ENCODE assay signal across 8 cellular contexts in genomic region chr10:102461187-102462054, GRCh38. TPM values are rescaled to one million over a fixed set of nuclear protein-coding genes. Genes with fewer than 3 reads are reported as not detected.
DNase-seq lines count a peak whose midpoint lies in the region; ATAC-seq and TF ChIP-seq lines count a peak whose summit lies in the region.

No MANE protein-coding gene starts in this region.

- WGBS in trophoblast cell (ENCODE audit: extremely low coverage, insufficient coverage, insufficient read length) = no CpG with 5 or more reads among the region's 54 CpGs
- WGBS in transverse colon (ENCODE audit: low coverage in 1 of 2), 2 donors = 4% methylated on average over 52 of the region's 54 CpGs; no CpG with 5 or more reads in 1 of the 2 donors

- peak overlapping the region; percentile 89 for H3K4me3 Mint-ChIP-seq in HFFc6
- peak overlapping the region; percentile 96 for H3K4me3 Mint-ChIP-seq in activated naive CD8-positive, alpha-beta T cell treated with anti-CD3 and anti-CD28 coated beads, Interleukin-2, amount 10 ng/mL, durations not matched to agents 7 days and 5 days

- H3K27ac Mint-ChIP-seq in HFFc6 = no peak overlapping the region
- H3K27ac Mint-ChIP-seq in activated naive CD8-positive, alpha-beta T cell treated with anti-CD3 and anti-CD28 coated beads, Interleukin-2, amount 10 ng/mL, durations not matched to agents 7 days and 5 days = peak overlapping the region; percentile 84

- H3K23ac ChIP-seq in trophoblast cell (ENCODE audit: low read length) = no peak overlapping the region

- DNase-seq in GF-D8 (lab: John Stamatoyannopoulos, UW) = peak; percentile 65
- peak; percentile 60 for DNase-seq in HFFc6
- DNase-seq in NCI-H1092 treated with DMSO at 0.1 percent for 48 hours (lab: John Stamatoyannopoulos, UW) = peak; percentile 86
- DNase-seq in SKM-1 treated with dmso at 0.1 percent for 144 hours (lab: John Stamatoyannopoulos, UW; ENCODE audit: unreplicated experiment) = peak; percentile 85
- DNase-seq in activated naive CD8-positive, alpha-beta T cell treated with anti-CD3 and anti-CD28 coated beads, Interleukin-2, amount 10 ng/mL, durations not matched to agents 7 days and 5 days = peak; percentile 94
- peak; percentile 96 for DNase-seq in Right ventricle myocardium superior
- DNase-seq in trophoblast cell = peak; percentile 98 to 99
- peak; percentile 97 for DNase-seq in transverse colon

- no peak overlapping the region for H2AK5ac ChIP-seq in trophoblast cell (ENCODE audit: low read length)

- in situ Hi-C loops in transverse colon (cut with MboI; ENCODE audit: low pct_ligation_motif_present in 1 of 4, low pct_unique_long_range_greater_than_20kb in 1 of 4, low sequenced_read_pairs in 3 of 4) = no loop called here

- H3K18ac ChIP-seq in trophoblast cell (ENCODE audit: low read length) = no peak overlapping the region

- peak overlapping the region; percentile 98 for H4K8ac ChIP-seq in trophoblast cell (ENCODE audit: low read depth, low read length)

- POLR2A ChIA-PET in activated naive CD8-positive, alpha-beta T cell treated with anti-CD3 and anti-CD28 coated beads, Interleukin-2, amount 10 ng/mL, durations not matched to agents 7 days and 5 days (lab: Charles Lee) = interaction anchor here (0.6 to 3.7 kb wide), 14 partner anchors 10 to 309 kb away, joined by 3 to 62 read pairs (median 3); partner anchors contain the start of genes C10orf95, CUEDC2, FBXL15 and NFKB2

- no peaks in the 10 kb centered on the region for H3K36me3 Mint-ChIP-seq in HFFc6 (ENCODE audit: low read depth)
- H3K36me3 Mint-ChIP-seq in activated naive CD8-positive, alpha-beta T cell treated with anti-CD3 and anti-CD28 coated beads, Interleukin-2, amount 10 ng/mL, durations not matched to agents 7 days and 5 days = peaks cover 6% of the 10 kb centered on the region

- peak overlapping the region; percentile 38 for H3K4ac ChIP-seq in trophoblast cell (ENCODE audit: low read depth, low read length)

- peak overlapping the region; percentile 87 for H4K91ac ChIP-seq in trophoblast cell (ENCODE audit: low read depth, low read length)

- H3K4me1 ChIP-seq in trophoblast cell (ENCODE audit: control insufficient read depth in 1 of 2, insufficient read depth in 2 of 2, low read length in 2 of 2) = peaks cover 11 to 19% of the 10 kb centered on the region in 2 experiments
- H3K4me1 ChIP-seq in transverse colon = peaks cover 11 to 30% (median 21%) of the 10 kb centered on the region in 4 donors

- H3K4me2 ChIP-seq in trophoblast cell (ENCODE audit: low read length) = peak overlapping the region; percentile 95

- no peaks in the 10 kb centered on the region for H3K36me3 ChIP-seq in trophoblast cell (ENCODE audit: control insufficient read depth in 1 of 2, insufficient read depth in 2 of 2, low read length in 2 of 2)
- no peaks in the 10 kb centered on the region for H3K36me3 ChIP-seq in transverse colon

- no peaks in the 10 kb centered on the region for H3K9me3 Mint-ChIP-seq in HFFc6
- H3K9me3 Mint-ChIP-seq in activated naive CD8-positive, alpha-beta T cell treated with anti-CD3 and anti-CD28 coated beads, Interleukin-2, amount 10 ng/mL, durations not matched to agents 7 days and 5 days = no peaks in the 10 kb centered on the region

- peak overlapping the region; percentile 74 for H2BK120ac ChIP-seq in trophoblast cell (ENCODE audit: insufficient read depth, low read length, poor library complexity)

- peak overlapping the region; percentile 2 for H3K27ac ChIP-seq in trophoblast cell (ENCODE audit: low read depth, low read length)
- peak overlapping the region; percentile 23 to 47 (median 37) for H3K27ac ChIP-seq in transverse colon

- intact Hi-C loops in Right ventricle myocardium superior (cut with DNase I) (no loop called here), transverse colon (cut with DNase I; ENCODE audit: low total_unique reads) (no loop called here)

- no peaks in the 10 kb centered on the region for H3K27me3 ChIP-seq in trophoblast cell (ENCODE audit: insufficient read depth, low read length)
- no peaks in the 10 kb centered on the region for H3K27me3 ChIP-seq in transverse colon

- H3K9ac ChIP-seq in trophoblast cell (ENCODE audit: low read length) = peak overlapping the region; percentile 21

- TF ChIP-seq CTCF in HFFc6 (IDR thresholded peaks at IDR 0.05) = no peak
- no peak for TF ChIP-seq CTCF in transverse colon (IDR thresholded peaks at IDR 0.05)

- peaks cover 9% of the 10 kb centered on the region for H3K27me3 Mint-ChIP-seq in HFFc6 (ENCODE audit: insufficient read depth)
- no peaks in the 10 kb centered on the region for H3K27me3 Mint-ChIP-seq in activated naive CD8-positive, alpha-beta T cell treated with anti-CD3 and anti-CD28 coated beads, Interleukin-2, amount 10 ng/mL, durations not matched to agents 7 days and 5 days

- H2AFZ ChIP-seq in trophoblast cell (ENCODE audit: insufficient read depth, low read length, poor library complexity) = peak overlapping the region; percentile 94

- peak overlapping the region; percentile 16 for H2BK5ac ChIP-seq in trophoblast cell (ENCODE audit: low read depth, low read length, poor library complexity)

- peaks cover 3% of the 10 kb centered on the region for H3K79me2 ChIP-seq in trophoblast cell (ENCODE audit: control insufficient read depth, insufficient read depth, low read length, poor library complexity)

- TF ChIP-seq POLR2A in transverse colon (IDR thresholded peaks at IDR 0.05) = peak; percentile 46

- H3K79me1 ChIP-seq in trophoblast cell (ENCODE audit: low read length) = peaks cover 6% of the 10 kb centered on the region

- H3K4me1 Mint-ChIP-seq in HFFc6 (ENCODE audit: low read depth) = peaks cover 23% of the 10 kb centered on the region
- peaks cover 25% of the 10 kb centered on the region for H3K4me1 Mint-ChIP-seq in activated naive CD8-positive, alpha-beta T cell treated with anti-CD3 and anti-CD28 coated beads, Interleukin-2, amount 10 ng/mL, durations not matched to agents 7 days and 5 days

- no peak for TF ChIP-seq EP300 in transverse colon (IDR thresholded peaks at IDR 0.05; ENCODE audit: low read depth)

- peak overlapping the region; percentile 93 for H4K12ac ChIP-seq in trophoblast cell (ENCODE audit: low read depth, low read length)

- ATAC-seq in activated naive CD8-positive, alpha-beta T cell treated with anti-CD3 and anti-CD28 coated beads, Interleukin-2, amount 10 ng/mL, durations not matched to agents 7 days and 5 days (ENCODE audit: low read depth) = peak; percentile 98
- peak; percentile 99 for ATAC-seq in Right ventricle myocardium superior (ENCODE audit: poor library complexity)

- H2BK12ac ChIP-seq in trophoblast cell (ENCODE audit: low read length) = peak overlapping the region; percentile 75

- H3K14ac ChIP-seq in trophoblast cell (ENCODE audit: low read length) = peak overlapping the region; percentile 45

- H3K9me3 ChIP-seq in trophoblast cell (ENCODE audit: insufficient read depth, low read depth, low read length) (peaks cover 1% of the 10 kb centered on the region), transverse colon (no peaks in the 10 kb centered on the region)

- H3K4me3 ChIP-seq in trophoblast cell (ENCODE audit: low read depth, low read length) (peak overlapping the region; percentile 50), transverse colon (peak overlapping the region; percentile 26 to 66 (median 56))

RNA-seq across cellular contexts. Expression of gene C10orf95, which starts 10.1 kb away (rescaled TPM):
- under 1 TPM in 1 of 6 experiments, not detected in 5; 0.12 TPM for total RNA-seq in HFFc6 (2021; fragmentation: NEBNext Ultra II Directional; extraction: Animal tissue kit (Norgen Biotek cat#: 25700))
- total RNA-seq in activated naive CD8-positive, alpha-beta T cell treated with anti-CD3 and anti-CD28 coated beads, Interleukin-2, amount 10 ng/mL, durations not matched to agents 7 days and 5 days = under 1 TPM; 0.28 to 0.54 TPM
- total RNA-seq in Right ventricle myocardium superior (not detected), transverse colon (10 to 100 TPM in 1 of 4 donors, 1 to 10 TPM in 1, under 1 TPM in 2; 0.48 to 34.4 (median 1.1) TPM)
- polyA plus RNA-seq in trophoblast cell (2013) = 17.4 and 19.7 TPM in 2 replicates

RNA-seq across cellular contexts. Expression of gene CUEDC2, which starts 29.0 kb away (rescaled TPM):
- 10 to 100 TPM; 62.6 to 75.9 (median 72.5) TPM for total RNA-seq in HFFc6 (2021; fragmentation: NEBNext Ultra II Directional; extraction: Animal tissue kit (Norgen Biotek cat#: 25700))
- total RNA-seq in activated naive CD8-positive, alpha-beta T cell treated with anti-CD3 and anti-CD28 coated beads, Interleukin-2, amount 10 ng/mL, durations not matched to agents 7 days and 5 days = 10 to 100 TPM; 68.6 to 70.3 TPM
- total RNA-seq in Right ventricle myocardium superior (73.8 TPM), transverse colon (10 to 100 TPM in 3 of 4 donors, 1 to 10 TPM in 1; 5.2 to 35.2 (median 33.5) TPM)
- polyA plus RNA-seq in trophoblast cell (2013) = 45.8 and 49.8 TPM in 2 replicates

RNA-seq across cellular contexts. Expression of gene FBXL15, which starts 40.8 kb away (rescaled TPM):
- total RNA-seq in HFFc6 (2021; fragmentation: NEBNext Ultra II Directional; extraction: Animal tissue kit (Norgen Biotek cat#: 25700)) = 10 to 100 TPM in 4 of 6 experiments, 1 to 10 TPM in 2; 9.2 to 13.2 (median 11.5) TPM
- total RNA-seq in activated naive CD8-positive, alpha-beta T cell treated with anti-CD3 and anti-CD28 coated beads, Interleukin-2, amount 10 ng/mL, durations not matched to agents 7 days and 5 days = 10 to 100 TPM; 11.7 to 16.3 TPM
- total RNA-seq in Right ventricle myocardium superior (9.4 TPM), transverse colon (10 to 100 TPM; 16.7 to 56.3 (median 46.0) TPM)
- polyA plus RNA-seq in trophoblast cell (2013) = 6.1 and 6.6 TPM in 2 replicates

RNA-seq across cellular contexts. Expression of gene ACTR1A, which starts 41.1 kb away (rescaled TPM):
- total RNA-seq in HFFc6 (2021; fragmentation: NEBNext Ultra II Directional; extraction: Animal tissue kit (Norgen Biotek cat#: 25700)) = 100 to 1,000 TPM; 125 to 175 (median 152) TPM
- total RNA-seq in activated naive CD8-positive, alpha-beta T cell treated with anti-CD3 and anti-CD28 coated beads, Interleukin-2, amount 10 ng/mL, durations not matched to agents 7 days and 5 days = 10 to 100 TPM; 64.8 to 67.6 TPM
- total RNA-seq in Right ventricle myocardium superior (90.6 TPM), transverse colon (10 to 100 TPM; 49.7 to 90.8 (median 79.4) TPM)
- polyA plus RNA-seq in trophoblast cell (2013) = 75.7 and 77.7 TPM in 2 replicates

RNA-seq across cellular contexts. Expression of gene SUFU, which starts 42.4 kb away (rescaled TPM):
- 10 to 100 TPM; 12.8 to 16.8 (median 15.2) TPM for total RNA-seq in HFFc6 (2021; fragmentation: NEBNext Ultra II Directional; extraction: Animal tissue kit (Norgen Biotek cat#: 25700))
- 10 to 100 TPM; 13.1 to 13.4 TPM for total RNA-seq in activated naive CD8-positive, alpha-beta T cell treated with anti-CD3 and anti-CD28 coated beads, Interleukin-2, amount 10 ng/mL, durations not matched to agents 7 days and 5 days
- 7.6 TPM for total RNA-seq in Right ventricle myocardium superior
- 13.3 and 14.2 TPM in 2 replicates for polyA plus RNA-seq in trophoblast cell (2013)
- total RNA-seq in transverse colon = 10 to 100 TPM in 1 of 4 donors, 1 to 10 TPM in 3; 5.4 to 13.8 (median 6.6) TPM

Comparison
In these comparisons a context has a peak if more than half of its experiments do, and no peak if none do; other contexts are left out.
1. Peak in every context shown above with its lines: DNase-seq, ATAC-seq, H3K4me3 ChIP-seq and H3K27ac ChIP-seq.